In the genomic region with DNA sequence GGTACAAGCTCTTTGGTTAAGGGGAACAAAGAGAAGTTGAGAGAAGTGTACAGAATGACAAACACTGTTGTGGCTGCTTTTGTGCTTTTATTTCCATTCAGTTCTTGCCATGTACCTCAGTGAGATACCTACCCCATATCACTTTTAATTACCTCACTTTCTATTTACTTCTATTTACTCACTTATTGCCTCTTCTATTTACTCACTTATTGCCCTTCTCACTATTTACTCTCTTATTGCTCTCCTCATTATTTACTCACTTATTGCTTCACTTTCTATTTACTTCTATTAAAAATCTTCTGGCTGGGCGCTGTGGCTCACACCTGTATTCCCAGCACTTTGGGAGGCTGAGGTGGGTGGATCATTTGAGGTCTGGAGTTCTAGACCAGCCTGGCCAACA, we compare ENCODE assay signal across 28 cellular contexts.
"Had no signal": no experiment of that assay in that cellular context is flagged by ENCODE, and none has a peak within 500 bp of the region (broad histone marks: within the 10 kb centered on the region; RNA-seq: fewer than 3 reads in every experiment).

No MANE protein-coding gene starts in this region.

- H3K9me3 ChIP-seq: body of pancreas, esophagus muscularis mucosa, heart left ventricle, left lung, mucosa of descending colon, thoracic aorta had no signal

- H3K27ac Mint-ChIP-seq: activated naive CD8-positive, alpha-beta T cell; natural killer cell treated with Interleukin-12 subunit alpha and Interleukin-12 subunit beta and Interleukin-15 and Interleukin-18, amount 100 ng/mL, for 72 hours; stimulated activated naive CD8-positive, alpha-beta T cell treated with anti-CD3 and anti-CD28 coated beads, Interleukin-15, Interleukin-2, amounts not matched to agents 100 ng/mL and 50 ng/mL, for 24 hours had no signal

- DNase-seq: activated CD4-positive, alpha-beta T cell treated with anti-CD3 and anti-CD28 coated beads for 48 hours; activated CD4-positive, alpha-beta T cell treated with anti-CD3 and anti-CD28 coated beads, Interleukin-2, amount 50 U/mL, for 48 hours; activated CD4-positive, CD25-positive, alpha-beta regulatory T cell; activated CD8-positive, alpha-beta memory T cell treated with anti-CD3 and anti-CD28 coated beads, Interleukin-2, amount 50 U/mL, for 48 hours; activated effector memory CD4-positive, alpha-beta T cell treated with Interleukin-2 at 50 U/mL for 16 hours; activated naive CD4-positive, alpha-beta T cell treated with Interleukin-2 at 50 U/mL for 16 hours; anterior cingulate cortex; body of pancreas; dermis blood vessel endothelial cell; effector CD4-positive, alpha-beta T cell; foreskin keratinocyte; heart left ventricle; kidney glomerular epithelial cell; left lung; mucosa of descending colon; stimulated activated CD4-positive, alpha-beta T cell treated with anti-CD3 and anti-CD28 coated beads, Interleukin-12 subunit alpha, Interleukin-12 subunit beta, amount 100 ng/mL, for 4 hours; stimulated activated CD4-positive, alpha-beta T cell treated with anti-CD3 and anti-CD28 coated beads, Interleukin-4, amount 100 ng/mL, for 1 hour; trophoblast cell had no signal

- H3K27me3 Mint-ChIP-seq: activated naive CD8-positive, alpha-beta T cell; natural killer cell treated with Interleukin-12 subunit alpha and Interleukin-12 subunit beta and Interleukin-15 and Interleukin-18, amount 100 ng/mL, for 72 hours; stimulated activated naive CD8-positive, alpha-beta T cell treated with anti-CD3 and anti-CD28 coated beads, Interleukin-15, Interleukin-2, amounts not matched to agents 100 ng/mL and 50 ng/mL, for 24 hours had no signal

- H3K4me1 ChIP-seq: body of pancreas, foreskin keratinocyte, left lung had no signal

- H3K4me3 ChIP-seq: body of pancreas, esophagus muscularis mucosa, heart left ventricle, left lung, lung, mucosa of descending colon, skin epidermis, thoracic aorta had no signal

- FAIRE-seq: colon, urothelium cell line had no signal

- H3K9me3 Mint-ChIP-seq: natural killer cell treated with Interleukin-12 subunit alpha and Interleukin-12 subunit beta and Interleukin-15 and Interleukin-18, amount 100 ng/mL, for 72 hours; stimulated activated naive CD8-positive, alpha-beta T cell treated with anti-CD3 and anti-CD28 coated beads, Interleukin-15, Interleukin-2, amounts not matched to agents 100 ng/mL and 50 ng/mL, for 24 hours had no signal

- H3K4me3 Mint-ChIP-seq: activated naive CD8-positive, alpha-beta T cell; natural killer cell treated with Interleukin-12 subunit alpha and Interleukin-12 subunit beta and Interleukin-15 and Interleukin-18, amount 100 ng/mL, for 72 hours; stimulated activated naive CD8-positive, alpha-beta T cell treated with anti-CD3 and anti-CD28 coated beads, Interleukin-15, Interleukin-2, amounts not matched to agents 100 ng/mL and 50 ng/mL, for 24 hours had no signal

- ATAC-seq: body of pancreas; foreskin keratinocyte; heart left ventricle; left lung; mucosa of descending colon; natural killer cell treated with Interleukin-12 subunit alpha and Interleukin-12 subunit beta and Interleukin-15 and Interleukin-18, amount 100 ng/mL, for 72 hours; sciatic nerve had no signal

- H3K27me3 ChIP-seq: body of pancreas, esophagus muscularis mucosa, foreskin keratinocyte, heart left ventricle, left lung had no signal

- H3K27ac ChIP-seq: body of pancreas, esophagus muscularis mucosa, foreskin keratinocyte, heart left ventricle, left lung, skin epidermis, thoracic aorta had no signal
